Comparison of ENCODE assay signal across 1 cellular context in genomic region chr12:132099739-132100138, GRCh38.
TF ChIP-seq lines count a peak whose summit lies in the region.

No MANE protein-coding gene starts in this region.

TF ChIP-seq in IMR-90, 13 proteins besides CTCF, POLR2A, EP300 and RAD21 (continued from another document):
- TF ChIP-seq CEBPB (IDR thresholded peaks at IDR 0.05; ENCODE audit: low read depth, low read length) (no peak), MAFK (IDR thresholded peaks at IDR 0.05; ENCODE audit: low read depth, low read length) (no peak), RCOR1 (IDR thresholded peaks at IDR 0.05; ENCODE audit: insufficient replicate concordance, low read length) (no peak)
